ENCODE assay signal across 2 cellular contexts in the genomic region with DNA sequence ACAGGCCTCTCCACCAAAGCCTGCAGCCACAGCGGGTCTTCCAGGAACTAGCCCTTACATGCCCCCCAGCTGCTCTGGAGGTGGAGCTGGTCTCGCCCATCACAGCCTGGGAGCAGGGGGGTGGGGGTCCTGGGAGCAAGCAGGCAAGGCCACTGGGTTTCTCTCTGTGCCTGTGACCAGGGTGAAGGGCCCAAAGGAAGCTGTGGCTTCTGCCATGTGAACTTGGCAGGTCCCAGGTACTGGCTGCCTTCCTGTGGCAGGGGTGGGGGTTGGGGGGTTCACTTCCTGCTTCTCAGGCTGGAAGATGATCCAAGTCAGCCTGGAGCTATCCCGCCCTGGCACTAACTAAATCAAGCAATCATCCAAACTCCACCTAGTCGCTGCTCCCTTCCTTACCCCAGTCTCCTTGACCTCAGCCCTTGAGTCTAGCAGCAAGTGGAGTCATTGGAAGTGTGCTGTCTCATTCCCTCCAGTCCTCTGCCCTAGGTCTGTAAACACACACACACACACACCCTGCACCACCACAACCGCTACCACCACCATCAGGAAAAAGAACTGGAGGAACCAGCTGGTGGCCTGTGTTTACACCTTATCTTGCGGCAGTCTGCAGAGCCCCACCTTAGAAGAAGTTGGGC.
TF ChIP-seq lines count a peak whose summit lies in the region.

No MANE protein-coding gene starts in this region.

TF ChIP-seq in A549, 52 proteins besides CTCF, POLR2A, EP300 and RAD21 (continued from another document):
- TF ChIP-seq, protein P1, sequence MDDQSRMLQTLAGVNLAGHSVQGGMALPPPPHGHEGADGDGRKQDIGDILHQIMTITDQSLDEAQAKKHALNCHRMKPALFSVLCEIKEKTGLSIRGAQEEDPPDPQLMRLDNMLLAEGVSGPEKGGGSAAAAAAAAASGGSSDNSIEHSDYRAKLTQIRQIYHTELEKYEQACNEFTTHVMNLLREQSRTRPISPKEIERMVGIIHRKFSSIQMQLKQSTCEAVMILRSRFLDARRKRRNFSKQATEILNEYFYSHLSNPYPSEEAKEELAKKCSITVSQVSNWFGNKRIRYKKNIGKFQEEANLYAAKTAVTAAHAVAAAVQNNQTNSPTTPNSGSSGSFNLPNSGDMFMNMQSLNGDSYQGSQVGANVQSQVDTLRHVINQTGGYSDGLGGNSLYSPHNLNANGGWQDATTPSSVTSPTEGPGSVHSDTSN (IDR thresholded peaks at IDR 0.05) = no peak
- no peak for TF ChIP-seq FOSB (CRISPR knock-in tag; IDR thresholded peaks at IDR 0.05)

TF ChIP-seq in IMR-90, 13 proteins besides CTCF, POLR2A, EP300 and RAD21 (continued from another document):
- TF ChIP-seq USF2 (IDR thresholded peaks at IDR 0.05; ENCODE audit: low read depth, low read length) = no peak
- no peak for TF ChIP-seq RFX5 (IDR thresholded peaks at IDR 0.05; ENCODE audit: low read depth, low read length)
- no peak for TF ChIP-seq SMC3 (IDR thresholded peaks at IDR 0.05; ENCODE audit: low read depth, low read length)
- TF ChIP-seq, protein P2, sequence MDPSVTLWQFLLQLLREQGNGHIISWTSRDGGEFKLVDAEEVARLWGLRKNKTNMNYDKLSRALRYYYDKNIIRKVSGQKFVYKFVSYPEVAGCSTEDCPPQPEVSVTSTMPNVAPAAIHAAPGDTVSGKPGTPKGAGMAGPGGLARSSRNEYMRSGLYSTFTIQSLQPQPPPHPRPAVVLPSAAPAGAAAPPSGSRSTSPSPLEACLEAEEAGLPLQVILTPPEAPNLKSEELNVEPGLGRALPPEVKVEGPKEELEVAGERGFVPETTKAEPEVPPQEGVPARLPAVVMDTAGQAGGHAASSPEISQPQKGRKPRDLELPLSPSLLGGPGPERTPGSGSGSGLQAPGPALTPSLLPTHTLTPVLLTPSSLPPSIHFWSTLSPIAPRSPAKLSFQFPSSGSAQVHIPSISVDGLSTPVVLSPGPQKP (IDR thresholded peaks at IDR 0.05; ENCODE audit: borderline replicate concordance, low read depth, low read length) = no peak
- TF ChIP-seq NFE2L2 (IDR thresholded peaks at IDR 0.05; ENCODE audit: low read depth, low read length) = no peak
- no peak for TF ChIP-seq CEBPB (IDR thresholded peaks at IDR 0.05; ENCODE audit: low read depth, low read length)
- TF ChIP-seq CHD1 (IDR thresholded peaks at IDR 0.05; ENCODE audit: low read depth, low read length) = no peak
